13 cellular contexts compared by ENCODE assay signal in the genomic region with DNA sequence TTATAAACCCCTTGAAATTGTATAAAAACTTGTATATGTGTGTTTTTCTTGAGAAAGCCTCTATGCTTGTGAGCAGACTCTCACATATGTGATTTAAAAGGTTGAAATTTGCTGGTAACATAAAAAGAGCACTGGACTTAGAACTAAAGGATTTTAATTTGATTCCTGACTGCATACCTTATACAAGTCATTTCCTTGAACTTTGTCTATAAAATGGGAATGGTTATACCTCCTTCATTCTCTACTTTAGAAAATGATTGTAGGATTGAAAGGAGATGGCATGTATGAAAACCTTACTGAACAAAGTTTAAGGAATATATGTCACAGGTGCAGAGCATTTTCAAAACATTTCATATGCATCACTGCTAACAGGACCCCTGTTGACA. TPM values are rescaled to one million over a fixed set of nuclear protein-coding genes. Genes with fewer than 3 reads are reported as not detected.
A peak's percentile ranks its signal among the peaks of the same experiment; 100 is the strongest.
DNase-seq lines count a peak whose midpoint lies in the region; TF ChIP-seq lines count a peak whose summit lies in the region.
"Had no signal": no experiment of that assay in that cellular context is flagged by ENCODE, and none has a peak within 500 bp of the region (broad histone marks: within the 10 kb centered on the region; RNA-seq: fewer than 3 reads in every experiment).

No MANE protein-coding gene starts in this region.

- H3F3A ChIP-seq in smooth muscle cell (ENCODE audit: low read depth): peaks cover 27% of the 10 kb centered on the region

- H3K4me1 ChIP-seq in left ventricle myocardium inferior (peaks cover 36% of the 10 kb centered on the region), right atrium auricular region (no peaks in the 10 kb centered on the region), smooth muscle cell (ENCODE audit: low read depth) (no peaks in the 10 kb centered on the region)
- H3K4me1 ChIP-seq: SJCRH30 had no signal

- no peaks in the 10 kb centered on the region for H3K27me3 Mint-ChIP-seq in activated naive CD4-positive, alpha-beta T cell treated with anti-CD3 and anti-CD28 coated beads for 36 hours (ENCODE audit: low read depth)

- H4K20me1 ChIP-seq in smooth muscle cell (ENCODE audit: low read depth): peaks cover 3% of the 10 kb centered on the region

- intact Hi-C loops in left ventricle myocardium inferior (cut with micrococcal nuclease): no loop called here
- intact Hi-C loops in activated naive CD4-positive, alpha-beta T cell treated with anti-CD3 and anti-CD28 coated beads for 36 hours (cut with micrococcal nuclease): no loop called here

- no peaks in the 10 kb centered on the region for H3K27me3 ChIP-seq in left ventricle myocardium inferior (ENCODE audit: low read depth)
- no peaks in the 10 kb centered on the region for H3K27me3 ChIP-seq in right atrium auricular region
- H3K27me3 ChIP-seq in smooth muscle cell (ENCODE audit: low read depth): no peaks in the 10 kb centered on the region
- H3K27me3 ChIP-seq: SJCRH30 had no signal

- peak overlapping the region; percentile 87 for H3K27ac ChIP-seq in left ventricle myocardium inferior (replicated peaks)
- no peak overlapping the region for H3K27ac ChIP-seq in right atrium auricular region
- peak overlapping the region; percentile 21 for H3K27ac ChIP-seq in VCaP
- H3K27ac ChIP-seq in smooth muscle cell (ENCODE audit: low read depth): peak overlapping the region; percentile 63
- H3K27ac ChIP-seq: SJCRH30 had no signal

- no peak for TF ChIP-seq CTCF in left ventricle myocardium inferior (IDR thresholded peaks at IDR 0.05; ENCODE audit: borderline replicate concordance)
- TF ChIP-seq CTCF in right atrium auricular region (IDR thresholded peaks at IDR 0.05): no peak
- TF ChIP-seq CTCF in VCaP (conservative IDR thresholded peaks at IDR 0.05): no peak
- no peak for TF ChIP-seq CTCF in smooth muscle cell (IDR thresholded peaks at IDR 0.05; ENCODE audit: borderline replicate concordance, insufficient read depth, poor library complexity, severe bottlenecking)

- H3K36me3 Mint-ChIP-seq in activated naive CD4-positive, alpha-beta T cell treated with anti-CD3 and anti-CD28 coated beads for 36 hours (ENCODE audit: low read depth): peaks cover 22% of the 10 kb centered on the region

- no peak overlapping the region for H3K27ac Mint-ChIP-seq in activated naive CD4-positive, alpha-beta T cell treated with anti-CD3 and anti-CD28 coated beads for 36 hours

- H3K4me2 ChIP-seq in smooth muscle cell: no peak overlapping the region

- H3K4me3 ChIP-seq in left ventricle myocardium inferior (no peak overlapping the region), right atrium auricular region (no peak overlapping the region), smooth muscle cell (no peak overlapping the region)
- H3K4me3 ChIP-seq: SJCRH30 had no signal

- H3K36me3 ChIP-seq in left ventricle myocardium inferior (peaks cover 97% of the 10 kb centered on the region), right atrium auricular region (peaks cover 76% of the 10 kb centered on the region), smooth muscle cell (ENCODE audit: low read depth) (peaks cover 38% of the 10 kb centered on the region)

- H3K9me3 Mint-ChIP-seq in activated naive CD4-positive, alpha-beta T cell treated with anti-CD3 and anti-CD28 coated beads for 36 hours: no peaks in the 10 kb centered on the region

- H3K79me2 ChIP-seq in smooth muscle cell (ENCODE audit: low read depth): no peaks in the 10 kb centered on the region

- DNase-seq in left ventricle myocardium inferior (no peak), right atrium auricular region (ENCODE audit: low spot score) (no peak), smooth muscle cell (lab: John Stamatoyannopoulos, UW; ENCODE audit: unreplicated experiment) (no peak), NCI-H510A treated with DMSO at 0.1 percent for 48 hours (lab: John Stamatoyannopoulos, UW) (no peak), SK-N-DZ (ENCODE audit: low spot score) (no peak)
- DNase-seq in activated naive CD4-positive, alpha-beta T cell treated with anti-CD3 and anti-CD28 coated beads for 36 hours: no peak
- DNase-seq: H7, KG1, NCI-H1048, NCI-H146, NCI-H524 treated with DMSO at 0.1 percent for 48 hours, SJCRH30 had no signal

- H3K4me3 Mint-ChIP-seq in activated naive CD4-positive, alpha-beta T cell treated with anti-CD3 and anti-CD28 coated beads for 36 hours: no peak overlapping the region

- CTCF ChIA-PET in activated naive CD4-positive, alpha-beta T cell treated with anti-CD3 and anti-CD28 coated beads for 36 hours (lab: Charles Lee): interaction anchor here (1.2 kb wide), 1 partner anchor 11 kb away, joined by 6 read pairs; the partner anchor contains the start of gene ARL2BP

- H3K4me1 Mint-ChIP-seq in activated naive CD4-positive, alpha-beta T cell treated with anti-CD3 and anti-CD28 coated beads for 36 hours (ENCODE audit: low read depth): peaks cover 14% of the 10 kb centered on the region

- no peak overlapping the region for H2AFZ ChIP-seq in smooth muscle cell (ENCODE audit: low read depth)

- no peak overlapping the region for H3K9ac ChIP-seq in smooth muscle cell (ENCODE audit: low read depth)

- H3K9me3 ChIP-seq in left ventricle myocardium inferior (replicated peaks): no peaks in the 10 kb centered on the region
- no peaks in the 10 kb centered on the region for H3K9me3 ChIP-seq in right atrium auricular region
- no peaks in the 10 kb centered on the region for H3K9me3 ChIP-seq in smooth muscle cell (replicated peaks; ENCODE audit: low read depth)
- H3K9me3 ChIP-seq: SJCRH30 had no signal

RNA-seq across cellular contexts. Expression of gene ARL2BP, which starts 10.4 kb away (rescaled TPM):
- total RNA-seq in left ventricle myocardium inferior (57.8 TPM), right atrium auricular region (10 to 100 TPM; 56.4 to 80.4 TPM), smooth muscle cell (78.1 and 85.6 TPM in 2 replicates)
- 68.9 and 88.0 TPM in 2 replicates for polyA plus RNA-seq in smooth muscle cell
- 10 to 100 TPM; 11.0 to 11.2 TPM for total RNA-seq in activated naive CD4-positive, alpha-beta T cell treated with anti-CD3 and anti-CD28 coated beads for 36 hours
- polyA plus RNA-seq in SK-N-DZ (2014; cell fraction: cytosol; rRNA removed): 94.3 and 103 TPM in 2 replicates
- polyA plus RNA-seq in SK-N-DZ (2014; cell fraction: nucleus; rRNA removed): 43.5 and 43.9 TPM in 2 replicates

RNA-seq across cellular contexts. Expression of gene RSPRY1, which starts 48.6 kb away (rescaled TPM):
- total RNA-seq in left ventricle myocardium inferior: 14.0 TPM
- total RNA-seq in right atrium auricular region: 10 to 100 TPM; 17.0 to 17.2 TPM
- total RNA-seq in smooth muscle cell: 57.1 and 58.0 TPM in 2 replicates
- 42.0 and 43.5 TPM in 2 replicates for polyA plus RNA-seq in smooth muscle cell
- total RNA-seq in activated naive CD4-positive, alpha-beta T cell treated with anti-CD3 and anti-CD28 coated beads for 36 hours: 10 to 100 TPM; 25.7 to 28.7 TPM
- 50.0 and 52.9 TPM in 2 replicates for polyA plus RNA-seq in SK-N-DZ (2014; cell fraction: cytosol; rRNA removed)
- 45.0 and 47.6 TPM in 2 replicates for polyA plus RNA-seq in SK-N-DZ (2014; cell fraction: nucleus; rRNA removed)

RNA-seq across cellular contexts. Expression of gene PSME3IP1, which starts 48.9 kb away (rescaled TPM):
- total RNA-seq in left ventricle myocardium inferior (56.3 TPM), right atrium auricular region (10 to 100 TPM; 55.7 to 79.0 TPM), smooth muscle cell (68.7 and 104 TPM in 2 replicates)
- 58.1 and 82.1 TPM in 2 replicates for polyA plus RNA-seq in smooth muscle cell
- 100 to 1,000 TPM; 106 to 110 TPM for total RNA-seq in activated naive CD4-positive, alpha-beta T cell treated with anti-CD3 and anti-CD28 coated beads for 36 hours
- 164 and 204 TPM in 2 replicates for polyA plus RNA-seq in SK-N-DZ (2014; cell fraction: cytosol; rRNA removed)
- polyA plus RNA-seq in SK-N-DZ (2014; cell fraction: nucleus; rRNA removed): 193 and 200 TPM in 2 replicates

RNA-seq across cellular contexts. Expression of gene PLLP, which starts 49.8 kb away (rescaled TPM):
- total RNA-seq in left ventricle myocardium inferior (5.2 TPM), right atrium auricular region (10 to 100 TPM; 14.4 to 22.4 TPM), smooth muscle cell (0.81 TPM in 1 of 2 replicates, not detected in the other)
- polyA plus RNA-seq in smooth muscle cell: 0.33 and 0.59 TPM in 2 replicates
- total RNA-seq in activated naive CD4-positive, alpha-beta T cell treated with anti-CD3 and anti-CD28 coated beads for 36 hours: under 1 TPM; 0.25 to 0.41 TPM
- polyA plus RNA-seq in SK-N-DZ (2014; cell fraction: cytosol; rRNA removed): 1.3 and 3.9 TPM in 2 replicates
- 1.8 and 2.1 TPM in 2 replicates for polyA plus RNA-seq in SK-N-DZ (2014; cell fraction: nucleus; rRNA removed)

Comparison
In these comparisons a context has a peak if more than half of its experiments do, and no peak if none do; other contexts are left out.
1. H3K27ac ChIP-seq: peak in left ventricle myocardium inferior (single experiment), VCaP (single experiment) and smooth muscle cell (single experiment); none in right atrium auricular region (0 of 2).